ENCODE assay signal across 21 cellular contexts in genomic region chr18:63233334-63233733, GRCh38.
DNase-seq lines count a peak whose midpoint lies in the region; ATAC-seq, FAIRE-seq and TF ChIP-seq lines count a peak whose summit lies in the region.
"Had no signal": no experiment of that assay in that cellular context is flagged by ENCODE, and none has a peak within 500 bp of the region (broad histone marks: within the 10 kb centered on the region; RNA-seq: fewer than 3 reads in every experiment).

No MANE protein-coding gene starts in this region.

- no peak overlapping the region for H3K27ac ChIP-seq in suprapubic skin
- no peak overlapping the region for H3K27ac ChIP-seq in testis
- H3K27ac ChIP-seq in heart left ventricle: no peak overlapping the region
- H3K27ac ChIP-seq: ascending aorta, colonic mucosa, RWPE1, sigmoid colon, upper lobe of left lung had no signal

- peak; percentile 71 for FAIRE-seq in GM12892 (lab: Jason Lieb, UNC)
- FAIRE-seq: kidney had no signal

- TF ChIP-seq CTCF in suprapubic skin (IDR thresholded peaks at IDR 0.05) (no peak), testis (IDR thresholded peaks at IDR 0.05) (no peak), heart left ventricle (IDR thresholded peaks at IDR 0.05) (no peak)

- H3K4me1 Mint-ChIP-seq in T-helper 17 cell: peaks cover 47% of the 10 kb centered on the region
- H3K4me1 Mint-ChIP-seq in activated naive CD8-positive, alpha-beta T cell treated with anti-CD3 and anti-CD28 coated beads, Interleukin-2, amount 10 ng/mL, durations not matched to agents 7 days and 5 days: peaks cover 70% of the 10 kb centered on the region

- H3K27me3 ChIP-seq in suprapubic skin: no peaks in the 10 kb centered on the region
- H3K27me3 ChIP-seq in testis: no peaks in the 10 kb centered on the region
- no peaks in the 10 kb centered on the region for H3K27me3 ChIP-seq in heart left ventricle
- H3K27me3 ChIP-seq: ascending aorta, colonic mucosa, MG63, sigmoid colon, upper lobe of left lung had no signal

- peak overlapping the region; percentile 98 for H3K27ac Mint-ChIP-seq in T-helper 17 cell
- no peak overlapping the region for H3K27ac Mint-ChIP-seq in activated naive CD8-positive, alpha-beta T cell treated with anti-CD3 and anti-CD28 coated beads, Interleukin-2, amount 10 ng/mL, durations not matched to agents 7 days and 5 days

- no peaks in the 10 kb centered on the region for H3K9me3 Mint-ChIP-seq in activated naive CD8-positive, alpha-beta T cell treated with anti-CD3 and anti-CD28 coated beads, Interleukin-2, amount 10 ng/mL, durations not matched to agents 7 days and 5 days
- H3K9me3 Mint-ChIP-seq: CD14-positive monocyte had no signal

- intact Hi-C loops in testis (cut with DNase I; ENCODE audit: low total_unique reads) (no loop called here), heart left ventricle (cut with DNase I) (no loop called here)

- H3K9me3 ChIP-seq in T-helper 17 cell (ENCODE audit: control insufficient read depth, low read length, poor library complexity, severe bottlenecking): peaks cover 2% of the 10 kb centered on the region
- no peaks in the 10 kb centered on the region for H3K9me3 ChIP-seq in suprapubic skin
- no peaks in the 10 kb centered on the region for H3K9me3 ChIP-seq in testis
- no peaks in the 10 kb centered on the region for H3K9me3 ChIP-seq in heart left ventricle
- H3K9me3 ChIP-seq: ascending aorta, colonic mucosa, MG63, sigmoid colon, upper lobe of left lung had no signal

- 85% methylated on average over 9 of the region's 9 CpGs for WGBS in suprapubic skin
- WGBS in testis, 2 donors: 82 to 84% methylated on average over 9 of the region's 9 CpGs
- whole genome bisulfite sequencing in heart left ventricle, 4 donors: 89 to 91% (median 90%) methylated on average over 9 of the region's 9 CpGs

- no peak for TF ChIP-seq POLR2A in GM12892 (IDR thresholded peaks at IDR 0.05; ENCODE audit: low read depth, low read length)
- no peak for TF ChIP-seq POLR2A in suprapubic skin (IDR thresholded peaks at IDR 0.05)
- no peak for TF ChIP-seq POLR2A in testis (IDR thresholded peaks at IDR 0.05)
- TF ChIP-seq POLR2A in heart left ventricle (IDR thresholded peaks at IDR 0.05): no peak

- H3K4me3 ChIP-seq in suprapubic skin (no peak overlapping the region), testis (no peak overlapping the region), heart left ventricle (no peak overlapping the region)
- H3K4me3 ChIP-seq: ascending aorta, colonic mucosa, MG63, sigmoid colon, upper lobe of left lung had no signal

- peaks cover 2% of the 10 kb centered on the region for H3K36me3 Mint-ChIP-seq in T-helper 17 cell (ENCODE audit: low read depth)
- peaks cover 69% of the 10 kb centered on the region for H3K36me3 Mint-ChIP-seq in activated naive CD8-positive, alpha-beta T cell treated with anti-CD3 and anti-CD28 coated beads, Interleukin-2, amount 10 ng/mL, durations not matched to agents 7 days and 5 days
- H3K36me3 Mint-ChIP-seq: CD14-positive monocyte had no signal

- no peaks in the 10 kb centered on the region for H3K27me3 Mint-ChIP-seq in T-helper 17 cell
- H3K27me3 Mint-ChIP-seq in activated naive CD8-positive, alpha-beta T cell treated with anti-CD3 and anti-CD28 coated beads, Interleukin-2, amount 10 ng/mL, durations not matched to agents 7 days and 5 days: no peaks in the 10 kb centered on the region

- peak overlapping the region; percentile 68 for H3K4me3 Mint-ChIP-seq in T-helper 17 cell
- peak overlapping the region; percentile 28 for H3K4me3 Mint-ChIP-seq in activated naive CD8-positive, alpha-beta T cell treated with anti-CD3 and anti-CD28 coated beads, Interleukin-2, amount 10 ng/mL, durations not matched to agents 7 days and 5 days
- H3K4me3 Mint-ChIP-seq: CD14-positive monocyte; T-helper 1 cell treated with Interleukin-12 subunit alpha and Interleukin-12 subunit beta and Interleukin-4 antibody, amounts not matched to agents 30 μg/mL and 1 μg/mL, for 36 hours had no signal

- POLR2A ChIA-PET in activated naive CD8-positive, alpha-beta T cell treated with anti-CD3 and anti-CD28 coated beads, Interleukin-2, amount 10 ng/mL, durations not matched to agents 7 days and 5 days (lab: Charles Lee): interaction anchor here (0.5 kb wide), 1 partner anchor 78 kb away, joined by 3 read pairs; no protein-coding TSS in a partner anchor

- ATAC-seq in T-helper 17 cell: peak; percentile 46
- no peak for ATAC-seq in activated naive CD8-positive, alpha-beta T cell treated with anti-CD3 and anti-CD28 coated beads, Interleukin-2, amount 10 ng/mL, durations not matched to agents 7 days and 5 days (ENCODE audit: low read depth)
- ATAC-seq in heart left ventricle: no peak
- ATAC-seq: esophagus mucosa had no signal

- TF ChIP-seq EP300 in suprapubic skin (IDR thresholded peaks at IDR 0.05): no peak

- H3K36me3 ChIP-seq in suprapubic skin: no peaks in the 10 kb centered on the region
- H3K36me3 ChIP-seq in testis (ENCODE audit: low read depth, missing control alignments): no peaks in the 10 kb centered on the region
- H3K36me3 ChIP-seq in heart left ventricle: no peaks in the 10 kb centered on the region
- H3K36me3 ChIP-seq: ascending aorta, colonic mucosa, MG63, sigmoid colon, upper lobe of left lung had no signal

- no peak for DNase-seq in GM12892 (ENCODE audit: insufficient read length)
- DNase-seq in T-helper 17 cell: no peak
- DNase-seq in activated naive CD8-positive, alpha-beta T cell treated with anti-CD3 and anti-CD28 coated beads, Interleukin-2, amount 10 ng/mL, durations not matched to agents 7 days and 5 days: no peak
- peak in 2 of 3 experiments; percentile 35 to 50 for DNase-seq in stimulated activated CD4-positive, alpha-beta T cell treated with anti-CD3 and anti-CD28 coated beads, TNF-alpha, amount 100 ng/mL, for 24 hours (ENCODE audit: low read depth in 3 of 3)
- DNase-seq in suprapubic skin (ENCODE audit: low spot score in 2 of 2): no peak
- DNase-seq in testis: no peak
- DNase-seq in heart left ventricle: no peak
- DNase-seq: colonic mucosa, EL, head of caudate nucleus, kidney, MG63, NCI-H1930, NCI-H526 treated with DMSO at 0.1 percent for 48 hours, sigmoid colon, upper lobe of left lung had no signal

- H3K4me1 ChIP-seq in suprapubic skin (peaks cover 31% of the 10 kb centered on the region), testis (peaks cover 31% of the 10 kb centered on the region), heart left ventricle (peaks cover 0 to 45% (median 19%) of the 10 kb centered on the region in 12 donors)

Comparison
In these comparisons a context has a peak if more than half of its experiments do, and no peak if none do; other contexts are left out.
1. DNase-seq: peak in stimulated activated CD4-positive, alpha-beta T cell treated with anti-CD3 and anti-CD28 coated beads, TNF-alpha, amount 100 ng/mL, for 24 hours (2 of 3); none in GM12892 (single experiment), T-helper 17 cell (0 of 3), activated naive CD8-positive, alpha-beta T cell treated with anti-CD3 and anti-CD28 coated beads, Interleukin-2, amount 10 ng/mL, durations not matched to agents 7 days and 5 days (single experiment), suprapubic skin (0 of 2), testis (single experiment) and heart left ventricle (0 of 5).